In genomic region chr5:94481059-94481458, GRCh38 we compare ENCODE assay signal across 20 cellular contexts.
"Had no signal": no experiment of that assay in that cellular context is flagged by ENCODE, and none has a peak within 500 bp of the region (broad histone marks: within the 10 kb centered on the region; RNA-seq: fewer than 3 reads in every experiment).

No MANE protein-coding gene starts in this region.

- H3K36me3 Mint-ChIP-seq: activated naive CD8-positive, alpha-beta T cell treated with anti-CD3 and anti-CD28 coated beads, Interleukin-2, amount 10 ng/mL, durations not matched to agents 7 days and 5 days had no signal

- DNase-seq: activated CD4-positive, alpha-beta T cell treated with anti-CD3 and anti-CD28 coated beads, Interleukin-2, amount 10 ng/mL, durations not matched to agents 24 days and 14 days; activated CD8-positive, alpha-beta T cell treated with anti-CD3 and anti-CD28 coated beads for 36 hours; activated naive CD4-positive, alpha-beta T cell treated with Interleukin-2 at 50 U/mL for 16 hours; activated naive CD8-positive, alpha-beta T cell treated with anti-CD3 and anti-CD28 coated beads, Interleukin-2, amount 10 ng/mL, durations not matched to agents 7 days and 5 days; activated T-cell treated with anti-CD3 and anti-CD28 coated beads, Interleukin-2, amount 50 U/mL, for 1 hour; body of pancreas; caudate nucleus; effector memory CD8-positive, alpha-beta T cell; esophagus squamous epithelium; hippocampal formation; islet precursor cell; lower lobe of right lung; naive thymus-derived CD8-positive, alpha-beta T cell; ovary; psoas muscle; right cardiac atrium; stimulated activated CD4-positive, alpha-beta T cell treated with anti-CD3 and anti-CD28 coated beads, Interleukin-2, amount 100 ng/mL, for 24 hours; uterus had no signal

- H3K27ac Mint-ChIP-seq: activated CD4-positive, alpha-beta T cell treated with anti-CD3 and anti-CD28 coated beads, Interleukin-2, amount 10 ng/mL, durations not matched to agents 24 days and 14 days; activated CD8-positive, alpha-beta T cell treated with anti-CD3 and anti-CD28 coated beads for 36 hours; activated naive CD8-positive, alpha-beta T cell treated with anti-CD3 and anti-CD28 coated beads, Interleukin-2, amount 10 ng/mL, durations not matched to agents 7 days and 5 days; activated T-helper 2 cell treated with anti-CD3 and anti-CD28 coated beads, Interferon-gamma antibody, Interleukin-2, Interleukin-4, amounts not matched to agents 10 μg/mL and 5 μg/mL and 100 μg/mL, durations not matched to agents 14 hours and 24 hours and 36 hours; effector memory CD8-positive, alpha-beta T cell; naive thymus-derived CD8-positive, alpha-beta T cell; stimulated activated naive CD8-positive, alpha-beta T cell treated with anti-CD3 and anti-CD28 coated beads, Interleukin-15, Interleukin-2, amounts not matched to agents 100 ng/mL and 50 ng/mL, for 24 hours had no signal

- H3K4me1 Mint-ChIP-seq: activated CD4-positive, alpha-beta T cell treated with anti-CD3 and anti-CD28 coated beads, Interleukin-2, amount 10 ng/mL, durations not matched to agents 24 days and 14 days; activated naive CD8-positive, alpha-beta T cell treated with anti-CD3 and anti-CD28 coated beads, Interleukin-2, amount 10 ng/mL, durations not matched to agents 7 days and 5 days; naive thymus-derived CD8-positive, alpha-beta T cell had no signal

- ATAC-seq: activated CD8-positive, alpha-beta T cell treated with anti-CD3 and anti-CD28 coated beads for 36 hours; body of pancreas; effector memory CD8-positive, alpha-beta T cell; lower lobe of right lung; naive thymus-derived CD8-positive, alpha-beta T cell; psoas muscle; right cardiac atrium had no signal

- H3K27me3 Mint-ChIP-seq: activated CD4-positive, alpha-beta T cell treated with anti-CD3 and anti-CD28 coated beads, Interleukin-2, amount 10 ng/mL, durations not matched to agents 24 days and 14 days; activated CD8-positive, alpha-beta T cell treated with anti-CD3 and anti-CD28 coated beads for 36 hours; activated naive CD8-positive, alpha-beta T cell treated with anti-CD3 and anti-CD28 coated beads, Interleukin-2, amount 10 ng/mL, durations not matched to agents 7 days and 5 days; effector memory CD8-positive, alpha-beta T cell; naive thymus-derived CD8-positive, alpha-beta T cell; stimulated activated naive CD8-positive, alpha-beta T cell treated with anti-CD3 and anti-CD28 coated beads, Interleukin-15, Interleukin-2, amounts not matched to agents 100 ng/mL and 50 ng/mL, for 24 hours had no signal

- H3K9me3 Mint-ChIP-seq: activated CD4-positive, alpha-beta T cell treated with anti-CD3 and anti-CD28 coated beads, Interleukin-2, amount 10 ng/mL, durations not matched to agents 24 days and 14 days; activated CD8-positive, alpha-beta T cell treated with anti-CD3 and anti-CD28 coated beads for 36 hours; activated naive CD8-positive, alpha-beta T cell treated with anti-CD3 and anti-CD28 coated beads, Interleukin-2, amount 10 ng/mL, durations not matched to agents 7 days and 5 days; activated T-helper 2 cell treated with anti-CD3 and anti-CD28 coated beads, Interferon-gamma antibody, Interleukin-2, Interleukin-4, amounts not matched to agents 10 μg/mL and 5 μg/mL and 100 μg/mL, durations not matched to agents 14 hours and 24 hours and 36 hours; effector memory CD8-positive, alpha-beta T cell; naive thymus-derived CD8-positive, alpha-beta T cell; stimulated activated naive CD8-positive, alpha-beta T cell treated with anti-CD3 and anti-CD28 coated beads, Interleukin-15, Interleukin-2, amounts not matched to agents 100 ng/mL and 50 ng/mL, for 24 hours had no signal

- H3K4me3 Mint-ChIP-seq: activated CD4-positive, alpha-beta T cell treated with anti-CD3 and anti-CD28 coated beads, Interleukin-2, amount 10 ng/mL, durations not matched to agents 24 days and 14 days; activated CD8-positive, alpha-beta T cell treated with anti-CD3 and anti-CD28 coated beads for 36 hours; activated naive CD8-positive, alpha-beta T cell treated with anti-CD3 and anti-CD28 coated beads, Interleukin-2, amount 10 ng/mL, durations not matched to agents 7 days and 5 days; effector memory CD8-positive, alpha-beta T cell; naive thymus-derived CD8-positive, alpha-beta T cell; stimulated activated naive CD8-positive, alpha-beta T cell treated with anti-CD3 and anti-CD28 coated beads, Interleukin-15, Interleukin-2, amounts not matched to agents 100 ng/mL and 50 ng/mL, for 24 hours had no signal
